In the genomic region with DNA sequence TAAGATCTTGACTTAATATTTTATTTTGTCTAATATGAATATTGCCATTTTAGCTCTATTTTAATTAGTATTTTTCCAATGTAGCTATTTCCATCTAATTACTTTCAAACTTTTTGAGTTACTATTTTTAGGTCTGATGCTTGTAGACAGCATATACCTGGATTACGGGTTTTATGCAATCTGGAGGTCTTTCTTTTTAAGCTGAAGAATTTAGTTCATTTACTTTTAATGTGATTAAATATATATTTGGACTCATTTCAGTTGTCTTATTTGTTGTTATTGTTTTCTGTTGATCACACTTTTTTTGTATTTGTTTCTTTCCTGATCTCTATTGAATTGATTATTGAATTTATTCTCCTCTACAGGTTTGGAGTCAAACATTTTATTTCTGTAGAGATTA, we compare ENCODE assay signal across 11 cellular contexts. TPM values are rescaled to one million over a fixed set of nuclear protein-coding genes. Genes with fewer than 3 reads are reported as not detected.
"Had no signal": no experiment of that assay in that cellular context is flagged by ENCODE, and none has a peak within 500 bp of the region (broad histone marks: within the 10 kb centered on the region; RNA-seq: fewer than 3 reads in every experiment).

No MANE protein-coding gene starts in this region.

- H2AFZ ChIP-seq: GM23248, GM23338 had no signal

- ATAC-seq: GM23338, HCT116 had no signal

- H3K27ac ChIP-seq: GM23248 had no signal

- H3K4me1 ChIP-seq: HAP-1 had no signal

- H3K4me3 ChIP-seq: GM23248, GM23338, HAP-1 had no signal

- H3K4me2 ChIP-seq: GM23338 had no signal

- H3K9me3 ChIP-seq: HAP-1 had no signal

- DNase-seq: GM23248, GOT3, H7, H9, HCEC 1CT, HFFc6 had no signal

- H3K36me3 ChIP-seq: HAP-1 had no signal

- H3K9ac ChIP-seq: GM23248 had no signal

- FAIRE-seq: H1, H54 had no signal

RNA-seq across cellular contexts. Expression of a gene that starts 30.3 kb away (rescaled TPM):
- total RNA-seq: HFFc6 had no signal
